In the genomic region with DNA sequence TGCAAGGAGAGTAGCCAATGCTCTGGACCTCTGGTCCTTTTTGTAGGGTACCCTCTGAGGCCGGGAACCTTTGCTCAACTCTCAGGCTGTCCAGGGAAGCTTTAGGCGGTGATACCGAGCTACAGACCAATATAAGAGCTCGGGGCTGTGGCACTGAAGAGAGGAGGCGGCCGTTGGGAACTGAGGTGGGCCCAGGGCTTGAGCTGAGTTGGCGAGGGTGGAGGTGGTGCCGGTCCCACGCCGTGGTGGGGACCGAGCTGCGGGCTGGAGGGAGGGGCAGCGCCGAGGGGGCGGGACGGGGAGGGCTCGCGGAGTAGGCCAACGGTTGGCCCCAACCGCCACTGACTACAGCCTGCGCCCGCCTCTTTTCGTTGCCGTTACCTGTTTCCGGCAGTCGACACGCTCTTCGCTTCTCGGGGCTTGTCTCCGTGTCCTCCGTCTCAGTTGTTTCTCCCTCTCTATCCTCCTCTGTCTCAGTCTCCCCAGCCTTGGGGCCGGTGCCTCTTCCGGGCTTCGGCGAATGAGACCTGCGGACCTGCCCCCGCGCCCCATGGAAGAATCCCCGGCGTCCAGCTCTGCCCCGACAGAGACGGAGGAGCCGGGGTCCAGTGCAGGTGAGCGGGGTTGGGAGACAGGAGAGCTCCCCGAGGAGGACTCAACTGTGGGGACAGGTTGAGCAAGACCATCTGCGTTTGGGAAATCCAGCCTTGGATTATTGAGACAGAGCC, we compare ENCODE assay signal across 8 cellular contexts. TPM values are rescaled to one million over a fixed set of nuclear protein-coding genes. Genes with fewer than 3 reads are reported as not detected.
DNase-seq lines count a peak whose midpoint lies in the region; TF ChIP-seq lines count a peak whose summit lies in the region.

A gene with protein sequence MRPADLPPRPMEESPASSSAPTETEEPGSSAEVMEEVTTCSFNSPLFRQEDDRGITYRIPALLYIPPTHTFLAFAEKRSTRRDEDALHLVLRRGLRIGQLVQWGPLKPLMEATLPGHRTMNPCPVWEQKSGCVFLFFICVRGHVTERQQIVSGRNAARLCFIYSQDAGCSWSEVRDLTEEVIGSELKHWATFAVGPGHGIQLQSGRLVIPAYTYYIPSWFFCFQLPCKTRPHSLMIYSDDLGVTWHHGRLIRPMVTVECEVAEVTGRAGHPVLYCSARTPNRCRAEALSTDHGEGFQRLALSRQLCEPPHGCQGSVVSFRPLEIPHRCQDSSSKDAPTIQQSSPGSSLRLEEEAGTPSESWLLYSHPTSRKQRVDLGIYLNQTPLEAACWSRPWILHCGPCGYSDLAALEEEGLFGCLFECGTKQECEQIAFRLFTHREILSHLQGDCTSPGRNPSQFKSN (plus strand): TSS at position 393 of the 728 bp plus-strand sequence. CDS start 128 bp downstream, at position 521.

- H4K8ac ChIP-seq in H9 (replicated peaks; ENCODE audit: insufficient read length, low read depth, low read length) = no peak within 1 kb of the TSS
- H4K8ac ChIP-seq in neuronal stem cell (ENCODE audit: low read depth, low read length) = no peak within 1 kb of the TSS

- H3K4me3 ChIP-seq in MG63 (peak within 1 kb of the TSS; percentile 83), neuronal stem cell (ENCODE audit: low read length in 2 of 2) (peak within 1 kb of the TSS; percentile 75 to 91)

- in situ Hi-C loops in G401 (cut with HindIII; ENCODE audit: low sequenced_read_pairs) = no loop called here

- H2BK15ac ChIP-seq in H9 (ENCODE audit: low read depth, low read length) = no peak within 1 kb of the TSS
- no peak within 1 kb of the TSS for H2BK15ac ChIP-seq in neuronal stem cell (ENCODE audit: low read length)

- H2BK120ac ChIP-seq in H9 (ENCODE audit: low read depth, low read length, poor library complexity, severe bottlenecking) (no peak within 1 kb of the TSS), neuronal stem cell (ENCODE audit: low read depth, low read length) (no peak within 1 kb of the TSS)

- H3K27me3 Mint-ChIP-seq in H9 (ENCODE audit: low read depth) = no peaks in the 10 kb centered on the region

- H3K4me1 Mint-ChIP-seq in H9 = peaks cover 12 to 15% of the 10 kb centered on the region in 2 experiments

- no peak for TF ChIP-seq CTCF in H9 (conservative IDR thresholded peaks at IDR 0.05)

- no peak within 1 kb of the TSS for H4K91ac ChIP-seq in H9 (ENCODE audit: insufficient read length, low read depth, low read length)
- no peak within 1 kb of the TSS for H4K91ac ChIP-seq in neuronal stem cell (ENCODE audit: low read depth, low read length, poor library complexity)

- no peak within 1 kb of the TSS for H3K56ac ChIP-seq in H9 (ENCODE audit: insufficient read length, low read depth, low read length)

- H3K4me3 Mint-ChIP-seq in H9 = peak within 1 kb of the TSS; percentile 94 to 96

- no peaks in the 10 kb centered on the region for H3K9me3 Mint-ChIP-seq in H9

- H4K5ac ChIP-seq in H9 (ENCODE audit: insufficient read length, low read depth, low read length) = no peak within 1 kb of the TSS

- H3K27me3 ChIP-seq in H9 (ENCODE audit: insufficient read depth, low read length) = no peaks in the 10 kb centered on the region
- H3K27me3 ChIP-seq in MG63 = no peaks in the 10 kb centered on the region
- no peaks in the 10 kb centered on the region for H3K27me3 ChIP-seq in neuronal stem cell (ENCODE audit: control insufficient read depth in 3 of 3, insufficient read depth in 3 of 3, low read depth in 1 of 3, low read length in 3 of 3)

- H3K4me2 ChIP-seq in H9 (ENCODE audit: insufficient read depth, insufficient read length, low read length) (peak within 1 kb of the TSS; percentile 96), neuronal stem cell (ENCODE audit: insufficient read depth, low read length, poor library complexity, severe bottlenecking) (peak within 1 kb of the TSS; percentile 79)

- DNase-seq in G401 (ENCODE audit: low spot score) (peak; percentile 86), H9 (peak; percentile 89), MG63 (peak; percentile 86), SHP77 treated with DMSO at 0.1 percent for 48 hours (lab: John Stamatoyannopoulos, UW) (peak; percentile 87), activated gamma-delta T cell (lab: John Stamatoyannopoulos, UW) (peak; percentile 69), foreskin melanocyte (peak; percentile 52), neuronal stem cell (ENCODE audit: low spot score) (peak; percentile 51), substantia nigra (lab: John Stamatoyannopoulos, UW) (peak in 45 of 49 donors; percentile 11 to 82 (median 43))

- H3K36me3 Mint-ChIP-seq in H9 (ENCODE audit: insufficient read depth in 1 of 3, low read depth in 3 of 3) = peaks cover 0 to 2% (median 2%) of the 10 kb centered on the region in 3 experiments; a peak in 3 of 7 replicates

- no peaks in the 10 kb centered on the region for H4K20me1 ChIP-seq in H9 (ENCODE audit: control insufficient read depth, insufficient read depth, insufficient read length)

- H3K27ac Mint-ChIP-seq in H9 = peak within 1 kb of the TSS; percentile 83 to 96 (median 89); a peak in 6 of 7 replicates

- no peak within 1 kb of the TSS for H2AK5ac ChIP-seq in H9 (ENCODE audit: insufficient read length, low read length)
- H2AK5ac ChIP-seq in neuronal stem cell (ENCODE audit: low read depth, low read length) = no peak within 1 kb of the TSS

- H2AFZ ChIP-seq in H9 (ENCODE audit: low read length) (no peak within 1 kb of the TSS), neuronal stem cell (ENCODE audit: low read length) (peak within 1 kb of the TSS; percentile 95)

- H3T11ph ChIP-seq in H9 (ENCODE audit: low read length) = no peak within 1 kb of the TSS

- H3K14ac ChIP-seq in H9 (ENCODE audit: insufficient read depth, low read length) (peak within 1 kb of the TSS; percentile 51), neuronal stem cell (ENCODE audit: low read length) (peak within 1 kb of the TSS; percentile 79)

- H3K36me3 ChIP-seq in MG63 (no peaks in the 10 kb centered on the region; the same call in 1 of the 2 replicates), neuronal stem cell (replicated peaks in 1 of 2; ENCODE audit: control insufficient read depth in 2 of 2, insufficient read depth in 2 of 2, low read length in 2 of 2) (peaks cover 0 to 1% of the 10 kb centered on the region in 2 donors)

- no peaks in the 10 kb centered on the region for H3K79me2 ChIP-seq in H9 (ENCODE audit: insufficient read depth, low read length)

- H3K79me1 ChIP-seq in H9 (ENCODE audit: insufficient read depth, low read depth, low read length, poor library complexity, severe bottlenecking) = no peaks in the 10 kb centered on the region
- no peaks in the 10 kb centered on the region for H3K79me1 ChIP-seq in neuronal stem cell (ENCODE audit: low read depth, low read length)

- peak within 1 kb of the TSS; percentile 22 for H3K27ac ChIP-seq in H9 (ENCODE audit: insufficient read length, low read depth, low read length)
- peak within 1 kb of the TSS; percentile 71 for H3K27ac ChIP-seq in neuronal stem cell (replicated peaks; ENCODE audit: low read length)
- peak within 1 kb of the TSS; percentile 46 for H3K27ac ChIP-seq in substantia nigra (ENCODE audit: low read depth, low read length, poor library complexity, severe bottlenecking)

- peak within 1 kb of the TSS; percentile 8 for H3K18ac ChIP-seq in H9 (ENCODE audit: insufficient read length, low read depth, low read length)
- peak within 1 kb of the TSS; percentile 89 for H3K18ac ChIP-seq in neuronal stem cell (ENCODE audit: low read length)

- H3K4me1 ChIP-seq in H9 (ENCODE audit: insufficient read depth, low read length) = no peaks in the 10 kb centered on the region
- H3K4me1 ChIP-seq in neuronal stem cell (ENCODE audit: control insufficient read depth in 2 of 2, insufficient read depth in 1 of 2, low read depth in 1 of 2, low read length in 2 of 2) = peaks cover 0 to 2% of the 10 kb centered on the region in 2 donors

- WGBS in H9 (ENCODE audit: extremely low coverage, insufficient read length, low lambda C conversion rate) = no CpG with 5 or more reads among the region's 46 CpGs
- WGBS in neuronal stem cell (ENCODE audit: extremely low coverage in 2 of 2, insufficient read length in 2 of 2, insufficient replicate concordance in 1 of 2), 2 donors = no CpG with 5 or more reads among the region's 46 CpGs

- H2BK20ac ChIP-seq in H9 (ENCODE audit: low read depth, low read length, poor library complexity, severe bottlenecking) = no peak within 1 kb of the TSS

- no peak within 1 kb of the TSS for H3K23ac ChIP-seq in H9 (ENCODE audit: insufficient read length, low read depth, low read length)
- H3K23ac ChIP-seq in neuronal stem cell (ENCODE audit: low read depth, low read length, poor library complexity) = peak within 1 kb of the TSS; percentile 87

- H3K4ac ChIP-seq in H9 (ENCODE audit: low read depth, low read length) (no peak within 1 kb of the TSS), neuronal stem cell (ENCODE audit: low read length) (no peak within 1 kb of the TSS)

- peaks cover 9% of the 10 kb centered on the region for H3K23me2 ChIP-seq in H9 (ENCODE audit: insufficient read length, low read depth, low read length, poor library complexity, severe bottlenecking)

- H3K9me3 ChIP-seq in H9 (ENCODE audit: control insufficient read depth, low read depth, low read length) = no peaks in the 10 kb centered on the region
- H3K9me3 ChIP-seq in MG63 = no peaks in the 10 kb centered on the region
- H3K9me3 ChIP-seq in neuronal stem cell (replicated peaks in 1 of 2; ENCODE audit: control insufficient read depth in 2 of 2, insufficient read depth in 1 of 2, low read depth in 1 of 2, low read length in 2 of 2) = no peaks in the 10 kb centered on the region

- H3K9ac ChIP-seq in H9 (ENCODE audit: extremely low read depth, insufficient read length, low read length) = peak within 1 kb of the TSS; percentile 38
- H3K9ac ChIP-seq in neuronal stem cell (ENCODE audit: low read depth, low read length, poor library complexity) = peak within 1 kb of the TSS; percentile 82

- H2BK5ac ChIP-seq in H9 (ENCODE audit: insufficient read length, low read length) (no peak within 1 kb of the TSS), neuronal stem cell (ENCODE audit: low read length) (no peak within 1 kb of the TSS)

- no peak within 1 kb of the TSS for H2BK12ac ChIP-seq in H9 (ENCODE audit: insufficient read length, low read depth, low read length)
- H2BK12ac ChIP-seq in neuronal stem cell (ENCODE audit: low read length) = no peak within 1 kb of the TSS

RNA-seq across cellular contexts. Expression of the gene that starts here (rescaled TPM):
- total RNA-seq in G401 (2014; rRNA removed; shearing (Covaris generic)) = 6.5 and 10.0 TPM in 2 replicates
- 15.9 and 16.2 TPM in 2 replicates for total RNA-seq in H9 (2021)
- 4.9 and 10.9 TPM in 2 replicates for total RNA-seq in MG63 (2014; rRNA removed; shearing (Covaris generic); ENCODE audit: low replicate concordance)
- polyA plus RNA-seq in neuronal stem cell (2013, experiment 1 of 2) = 6.0 TPM
- polyA plus RNA-seq in neuronal stem cell (2013, experiment 2 of 2) = 6.6 TPM

Comparison
In these comparisons a context has a peak if more than half of its experiments do, and no peak if none do; other contexts are left out.
1. Peak in every context shown above with its lines: DNase-seq, H3K4me3 ChIP-seq and H3K27ac ChIP-seq.